13 cellular contexts compared by ENCODE assay signal in genomic region chr4:151035321-151035720, GRCh38. TPM values are rescaled to one million over a fixed set of nuclear protein-coding genes. Genes with fewer than 3 reads are reported as not detected.
A peak's percentile ranks its signal among the peaks of the same experiment; 100 is the strongest.
DNase-seq lines count a peak whose midpoint lies in the region; ATAC-seq and TF ChIP-seq lines count a peak whose summit lies in the region.
"Had no signal": no experiment of that assay in that cellular context is flagged by ENCODE, and none has a peak within 500 bp of the region (broad histone marks: within the 10 kb centered on the region; RNA-seq: fewer than 3 reads in every experiment).

No MANE protein-coding gene starts in this region.

- peaks cover 5% of the 10 kb centered on the region for H3K36me3 Mint-ChIP-seq in T-helper 17 cell (ENCODE audit: low read depth)

- no peaks in the 10 kb centered on the region for H3K4me1 ChIP-seq in breast epithelium
- H3K4me1 ChIP-seq in hepatocyte (ENCODE audit: insufficient read depth), result no peaks in the 10 kb centered on the region
- H3K4me1 ChIP-seq: gastroesophageal sphincter had no signal

- TF ChIP-seq CTCF in breast epithelium (IDR thresholded peaks at IDR 0.05) (no peak), hepatocyte (IDR thresholded peaks at IDR 0.05; ENCODE audit: poor library complexity) (no peak)

- in situ Hi-C loops in T47D (cut with HindIII; ENCODE audit: low pct_unique_long_range_greater_than_20kb, low sequenced_read_pairs), result no loop called here

- H3K9me3 ChIP-seq in breast epithelium, result no peaks in the 10 kb centered on the region
- H3K9me3 ChIP-seq in hepatocyte (ENCODE audit: low read depth), result no peaks in the 10 kb centered on the region
- H3K9me3 ChIP-seq in T-helper 17 cell (ENCODE audit: control insufficient read depth, low read length, poor library complexity, severe bottlenecking), result no peaks in the 10 kb centered on the region
- H3K9me3 ChIP-seq: gastroesophageal sphincter had no signal

- H3K27ac ChIP-seq in breast epithelium, result peak overlapping the region in 1 of 2 donors; percentile 71
- H3K27ac ChIP-seq in hepatocyte, result peak overlapping the region; percentile 28
- H3K27ac ChIP-seq: gastroesophageal sphincter had no signal

- peaks cover 19% of the 10 kb centered on the region for H3K27me3 Mint-ChIP-seq in T-helper 17 cell

- no peak for ATAC-seq in T-helper 17 cell
- ATAC-seq in HG03442 (IDR thresholded peaks at IDR 0.05; ENCODE audit: unreplicated experiment), result no peak
- ATAC-seq: gastroesophageal sphincter had no signal

- no peaks in the 10 kb centered on the region for H4K20me1 ChIP-seq in hepatocyte (ENCODE audit: insufficient read depth, poor library complexity, severe bottlenecking)

- no peak for TF ChIP-seq POLR2A in breast epithelium (IDR thresholded peaks at IDR 0.05)

- H3K36me3 ChIP-seq in breast epithelium, result no peaks in the 10 kb centered on the region
- H3K36me3 ChIP-seq in hepatocyte (replicated peaks; ENCODE audit: insufficient read depth, low read depth), result no peaks in the 10 kb centered on the region
- H3K36me3 ChIP-seq: gastroesophageal sphincter had no signal

- no peak overlapping the region for H3K27ac Mint-ChIP-seq in T-helper 17 cell
- H3K27ac Mint-ChIP-seq: dendritic cell treated with granulocyte-macrophage colony-stimulating factor and Interleukin-4, amounts not matched to agents 40 ng/mL and 50 ng/mL, for 4 days; HFFc6 had no signal

- H3K4me1 Mint-ChIP-seq in T-helper 17 cell, result peaks cover 12% of the 10 kb centered on the region

- 29% methylated on average over 2 of the region's 2 CpGs for WGBS in hepatocyte (ENCODE audit: low lambda C conversion rate, missing lambda C conversion rate)

- no peak overlapping the region for H2AFZ ChIP-seq in hepatocyte

- intact Hi-C loops in breast epithelium (cut with DNase I; ENCODE audit: low total_unique reads), result no loop called here
- intact Hi-C loops in posterior vena cava (cut with DNase I), result no loop called here

- H3K27me3 ChIP-seq in breast epithelium (no peaks in the 10 kb centered on the region), hepatocyte (no peaks in the 10 kb centered on the region)
- H3K27me3 ChIP-seq: gastroesophageal sphincter had no signal

- no peaks in the 10 kb centered on the region for H3K79me2 ChIP-seq in hepatocyte

- peak overlapping the region in 1 of 3 donors; percentile 23 for H3K4me3 ChIP-seq in breast epithelium
- no peak overlapping the region for H3K4me3 ChIP-seq in hepatocyte
- H3K4me3 ChIP-seq: gastroesophageal sphincter had no signal

- H3K4me2 ChIP-seq in hepatocyte, result no peak overlapping the region

- H3K4me3 Mint-ChIP-seq in T-helper 17 cell, result no peak overlapping the region
- H3K4me3 Mint-ChIP-seq: dendritic cell treated with granulocyte-macrophage colony-stimulating factor and Interleukin-4, amounts not matched to agents 40 ng/mL and 50 ng/mL, for 4 days; HFFc6 had no signal

- H3K9me2 ChIP-seq in hepatocyte (replicated peaks; ENCODE audit: insufficient read depth), result no peaks in the 10 kb centered on the region

- DNase-seq in T47D (ENCODE audit: low read depth in 1 of 2, low spot score in 1 of 2) (peak; percentile 49 to 95), breast epithelium (ENCODE audit: low spot score in 2 of 2) (no peak), NCI-H526 (lab: John Stamatoyannopoulos, UW) (peak; percentile 91 to 95), hepatocyte (ENCODE audit: low spot score) (peak; percentile 22), T-helper 17 cell (no peak), posterior vena cava (ENCODE audit: low spot score) (no peak), hippocampal formation (lab: John Stamatoyannopoulos, UW) (no peak)
- DNase-seq: DMS 273 treated with DMSO at 0.1 percent for 48 hours, HFFc6, MM.1S had no signal

RNA-seq across cellular contexts. Expression of gene LRBA, which starts 20.2 kb away (rescaled TPM):
- total RNA-seq in breast epithelium, result 100 to 1,000 TPM in 1 of 3 donors, 10 to 100 TPM in 2; 26.9 to 138 (median 93.7) TPM
- total RNA-seq in hepatocyte, result 69.4 and 71.0 TPM in 2 replicates
- polyA plus RNA-seq in hepatocyte, result 14.1 and 15.3 TPM in 2 replicates
- 10 to 100 TPM; 76.3 to 86.9 TPM for total RNA-seq in T-helper 17 cell
- 10 to 100 TPM; 21.0 to 23.0 TPM for total RNA-seq in posterior vena cava

Comparison
In these comparisons a context has a peak if more than half of its experiments do, and no peak if none do; other contexts are left out.
1. DNase-seq: peak in T47D (2 of 2), NCI-H526 (2 of 2) and hepatocyte (single experiment); none in breast epithelium (0 of 2), T-helper 17 cell (0 of 3), posterior vena cava (single experiment) and hippocampal formation (0 of 2).